ENCODE assay signal across 18 cellular contexts in the genomic region with DNA sequence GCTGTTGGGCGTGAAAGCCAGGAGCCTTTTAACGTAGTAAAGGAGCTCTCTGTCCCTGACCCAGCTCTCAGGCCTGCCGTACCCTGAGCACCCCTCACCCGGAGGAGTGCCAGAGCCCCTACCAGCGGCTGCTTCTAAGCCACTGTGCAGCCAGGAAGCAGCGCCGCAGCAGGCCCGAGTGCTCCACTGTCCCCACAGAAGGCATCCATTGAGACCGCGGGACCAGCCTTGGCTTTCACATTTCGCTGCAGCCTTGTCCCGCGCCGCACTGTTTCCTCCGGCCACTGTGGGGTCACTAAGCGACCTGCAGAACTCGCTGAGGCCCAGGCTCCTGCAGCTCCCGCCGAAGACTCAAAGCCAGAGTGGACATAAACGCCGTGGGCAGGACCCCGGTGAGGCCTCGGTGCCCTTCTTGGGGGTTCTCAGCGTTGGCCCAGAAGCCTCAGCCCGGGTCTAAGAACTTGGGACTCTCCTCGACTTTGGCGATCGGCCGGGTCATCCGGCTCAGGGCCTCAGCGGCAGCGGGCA. TPM values are rescaled to one million over a fixed set of nuclear protein-coding genes. Genes with fewer than 3 reads are reported as not detected.
DNase-seq lines count a peak whose midpoint lies in the region; ATAC-seq and TF ChIP-seq lines count a peak whose summit lies in the region.
"Had no signal": no experiment of that assay in that cellular context is flagged by ENCODE, and none has a peak within 500 bp of the region (broad histone marks: within the 10 kb centered on the region; RNA-seq: fewer than 3 reads in every experiment).

No MANE protein-coding gene starts in this region.

- peaks cover 82% of the 10 kb centered on the region for H3K27me3 Mint-ChIP-seq in WTC11 (ENCODE audit: low read depth)

- H3K9me3 ChIP-seq in ES-I3 (ENCODE audit: control insufficient read depth, insufficient read depth, low read length) (no peaks in the 10 kb centered on the region), iPS-18a (ENCODE audit: control insufficient read depth, low read depth, low read length) (no peaks in the 10 kb centered on the region), osteoblast (ENCODE audit: low read depth, low read length) (no peaks in the 10 kb centered on the region)

- H4K20me1 ChIP-seq in osteoblast (ENCODE audit: insufficient read depth, low read length): peaks cover 4% of the 10 kb centered on the region

- peak overlapping the region; percentile 67 for H3K4me3 Mint-ChIP-seq in WTC11
- H3K4me3 Mint-ChIP-seq: stimulated activated naive CD8-positive, alpha-beta T cell treated with anti-CD3 and anti-CD28 coated beads, Interleukin-15, Interleukin-2, amounts not matched to agents 100 ng/mL and 50 ng/mL, for 24 hours; T-helper 1 cell treated with Interleukin-12 subunit alpha and Interleukin-12 subunit beta and Interleukin-4 antibody, amounts not matched to agents 30 μg/mL and 1 μg/mL, for 36 hours had no signal

- H3K36me3 Mint-ChIP-seq in WTC11: no peaks in the 10 kb centered on the region

- POLR2A ChIA-PET in WTC11 (lab: Charles Lee): no interaction called here

- in situ Hi-C loops in ACHN (cut with HindIII; ENCODE audit: low pct_ligation_motif_present, low pct_unique_long_range_greater_than_20kb, low sequenced_read_pairs): no loop called here

- no peaks in the 10 kb centered on the region for H3K9me3 Mint-ChIP-seq in WTC11
- H3K9me3 Mint-ChIP-seq: stimulated activated naive CD8-positive, alpha-beta T cell treated with anti-CD3 and anti-CD28 coated beads, Interleukin-15, Interleukin-2, amounts not matched to agents 100 ng/mL and 50 ng/mL, for 24 hours; T-helper 1 cell treated with Interleukin-12 subunit alpha and Interleukin-12 subunit beta and Interleukin-4 antibody, amounts not matched to agents 30 μg/mL and 1 μg/mL, for 36 hours had no signal

- peaks cover 6% of the 10 kb centered on the region; the same call in 1 of the 2 replicates for H3K4me1 ChIP-seq in ES-I3 (ENCODE audit: insufficient read depth, low read length)
- H3K4me1 ChIP-seq in iPS-18a (ENCODE audit: control insufficient read depth, low read depth, low read length): peaks cover 14% of the 10 kb centered on the region
- H3K4me1 ChIP-seq in osteoblast (ENCODE audit: insufficient read depth, low read length): no peaks in the 10 kb centered on the region
- H3K4me1 ChIP-seq: foreskin keratinocyte had no signal

- DNase-seq in WTC11 (ENCODE audit: low spot score): peak; percentile 56
- DNase-seq in osteoblast (ENCODE audit: insufficient read length, low spot score, missing footprints): peak; percentile 87
- DNase-seq in ACHN: no peak
- DNase-seq in DMS153 (lab: John Stamatoyannopoulos, UW): no peak
- DNase-seq: activated CD8-positive, alpha-beta memory T cell treated with anti-CD3 and anti-CD28 coated beads, Interleukin-2, amount 10 ng/mL, durations not matched to agents 7 days and 5 days; anterior cingulate cortex; foreskin keratinocyte; MM.1S; NCI-H1930; SHP77 treated with DMSO at 0.1 percent for 48 hours had no signal

- H3K4me3 ChIP-seq in iPS-18a (ENCODE audit: low read length) (peak overlapping the region; percentile 46), osteoblast (ENCODE audit: insufficient read depth, low read length) (no peak overlapping the region)

- H3K36me3 ChIP-seq in ES-I3 (ENCODE audit: insufficient read depth, low read length) (no peaks in the 10 kb centered on the region), iPS-18a (ENCODE audit: control insufficient read depth, low read depth, low read length) (no peaks in the 10 kb centered on the region), osteoblast (ENCODE audit: insufficient read depth, low read length) (no peaks in the 10 kb centered on the region)

- ATAC-seq in WTC11: peak; percentile 22
- no peak for ATAC-seq in GM21526 (IDR thresholded peaks at IDR 0.05; ENCODE audit: low FRiP score, unreplicated experiment)
- ATAC-seq in GM18870 (IDR thresholded peaks at IDR 0.05; ENCODE audit: unreplicated experiment): no peak
- ATAC-seq: activated CD8-positive, alpha-beta memory T cell treated with anti-CD3 and anti-CD28 coated beads, Interleukin-2, amount 10 ng/mL, durations not matched to agents 7 days and 5 days had no signal

- H2AFZ ChIP-seq in osteoblast (ENCODE audit: low read length): no peak overlapping the region

- no peaks in the 10 kb centered on the region for H3K79me2 ChIP-seq in osteoblast (ENCODE audit: insufficient read depth, low read length)

- CTCF ChIA-PET in WTC11 (lab: Charles Lee): interaction anchor here (1.0 to 2.6 kb wide), 6 partner anchors 14 to 428 kb away, joined by 3 to 20 read pairs (median 7); no protein-coding TSS in a partner anchor

- H3K4me2 ChIP-seq in osteoblast (ENCODE audit: insufficient read depth, low read length): no peak overlapping the region

- peak overlapping the region; percentile 43; the same call in 1 of the 2 replicates for H3K9ac ChIP-seq in ES-I3 (ENCODE audit: low read depth, low read length)
- no peak overlapping the region for H3K9ac ChIP-seq in iPS-18a (ENCODE audit: low read length)

- no peak overlapping the region for H3K27ac Mint-ChIP-seq in WTC11
- H3K27ac Mint-ChIP-seq: activated CD8-positive, alpha-beta memory T cell treated with anti-CD3 and anti-CD28 coated beads, Interleukin-2, amount 10 ng/mL, durations not matched to agents 7 days and 5 days; stimulated activated naive CD8-positive, alpha-beta T cell treated with anti-CD3 and anti-CD28 coated beads, Interleukin-15, Interleukin-2, amounts not matched to agents 100 ng/mL and 50 ng/mL, for 24 hours; T-helper 1 cell treated with Interleukin-12 subunit alpha and Interleukin-12 subunit beta and Interleukin-4 antibody, amounts not matched to agents 30 μg/mL and 1 μg/mL, for 36 hours had no signal

- no peak for TF ChIP-seq CTCF in WTC11 (IDR thresholded peaks at IDR 0.05)
- TF ChIP-seq CTCF in osteoblast (IDR thresholded peaks at IDR 0.05; ENCODE audit: extremely low read depth, low read depth, low read length): no peak

- H3K27ac ChIP-seq in iPS-18a (ENCODE audit: low read length) (no peak overlapping the region), osteoblast (ENCODE audit: low read depth, low read length) (no peak overlapping the region)
- H3K27ac ChIP-seq: foreskin keratinocyte had no signal

- H3K27me3 ChIP-seq in iPS-18a (ENCODE audit: control insufficient read depth, insufficient read depth, low read length) (peaks cover 74% of the 10 kb centered on the region), osteoblast (ENCODE audit: insufficient read depth, low read length) (peaks cover 55% of the 10 kb centered on the region)

- peaks cover 15% of the 10 kb centered on the region for H3K4me1 Mint-ChIP-seq in WTC11

TF ChIP-seq in WTC11, 78 proteins besides CTCF, POLR2A, EP300 and RAD21:
- TF ChIP-seq, protein P1, sequence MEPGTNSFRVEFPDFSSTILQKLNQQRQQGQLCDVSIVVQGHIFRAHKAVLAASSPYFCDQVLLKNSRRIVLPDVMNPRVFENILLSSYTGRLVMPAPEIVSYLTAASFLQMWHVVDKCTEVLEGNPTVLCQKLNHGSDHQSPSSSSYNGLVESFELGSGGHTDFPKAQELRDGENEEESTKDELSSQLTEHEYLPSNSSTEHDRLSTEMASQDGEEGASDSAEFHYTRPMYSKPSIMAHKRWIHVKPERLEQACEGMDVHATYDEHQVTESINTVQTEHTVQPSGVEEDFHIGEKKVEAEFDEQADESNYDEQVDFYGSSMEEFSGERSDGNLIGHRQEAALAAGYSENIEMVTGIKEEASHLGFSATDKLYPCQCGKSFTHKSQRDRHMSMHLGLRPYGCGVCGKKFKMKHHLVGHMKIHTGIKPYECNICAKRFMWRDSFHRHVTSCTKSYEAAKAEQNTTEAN (CRISPR knock-in tag; IDR thresholded peaks at IDR 0.05): no peak

RNA-seq across cellular contexts. Expression of a gene that starts 3.0 kb away (rescaled TPM):
- 0.09 to 0.15 TPM in 2 of 3 replicates, not detected in the other for total RNA-seq in WTC11 (2021)
- not detected in 2 replicates for total RNA-seq in osteoblast
- total RNA-seq: activated CD8-positive, alpha-beta memory T cell treated with anti-CD3 and anti-CD28 coated beads, Interleukin-2, amount 10 ng/mL, durations not matched to agents 7 days and 5 days; endothelial cell of umbilical vein; foreskin keratinocyte; NCI-H460 had no signal

RNA-seq across cellular contexts. Expression of a gene that starts 33.1 kb away (rescaled TPM):
- total RNA-seq in WTC11 (2021): 36.8 to 42.8 TPM (median 38.2 TPM) in 3 replicates
- total RNA-seq in osteoblast: 51.0 and 51.4 TPM in 2 replicates

RNA-seq across cellular contexts. Expression of a gene that starts 44.8 kb away (rescaled TPM):
- total RNA-seq in WTC11 (2021): 0.11 TPM in 1 of 3 replicates, not detected in the others
- 1.1 and 1.8 TPM in 2 replicates for total RNA-seq in osteoblast
- total RNA-seq: activated CD8-positive, alpha-beta memory T cell treated with anti-CD3 and anti-CD28 coated beads, Interleukin-2, amount 10 ng/mL, durations not matched to agents 7 days and 5 days; endothelial cell of umbilical vein; foreskin keratinocyte; NCI-H460 had no signal

Comparison
In these comparisons a context has a peak if more than half of its experiments do, and no peak if none do; other contexts are left out.
1. DNase-seq: peak in WTC11 (single experiment) and osteoblast (single experiment); none in ACHN (single experiment) and DMS153 (single experiment).